In genomic region chr1:82931051-82931450, GRCh38 we compare ENCODE assay signal across 25 cellular contexts.
A peak's percentile ranks its signal among the peaks of the same experiment; 100 is the strongest.
DNase-seq lines count a peak whose midpoint lies in the region; ATAC-seq, FAIRE-seq and TF ChIP-seq lines count a peak whose summit lies in the region.
"Had no signal": no experiment of that assay in that cellular context is flagged by ENCODE, and none has a peak within 500 bp of the region (broad histone marks: within the 10 kb centered on the region; RNA-seq: fewer than 3 reads in every experiment).

No MANE protein-coding gene starts in this region.

- in situ Hi-C loops in HepG2 (cut with HindIII; ENCODE audit: extremely low pct_ligation_motif_present, low pct_unique_long_range_greater_than_20kb) = no loop called here

- TF ChIP-seq CTCF in liver (IDR thresholded peaks at IDR 0.05; ENCODE audit: low read depth, low read length, missing input control) (no peak), HepG2 (CRISPR knock-in tag; IDR thresholded peaks at IDR 0.05) (no peak), right lobe of liver (IDR thresholded peaks at IDR 0.05) (no peak)

- TF ChIP-seq POLR2A in HepG2 (IDR thresholded peaks at IDR 0.05; ENCODE audit: insufficient read depth in 1 of 2, low read depth in 2 of 2, low read length in 2 of 2) = no peak
- TF ChIP-seq POLR2A in right lobe of liver (IDR thresholded peaks at IDR 0.05) = no peak

- ATAC-seq in HepG2 (no peak), right lobe of liver (peak; percentile 65 to 78 (median 70)), GM18870 (IDR thresholded peaks at IDR 0.05; ENCODE audit: unreplicated experiment) (no peak), GM18520 (IDR thresholded peaks at IDR 0.05; ENCODE audit: unreplicated experiment) (no peak)
- ATAC-seq: foreskin keratinocyte; left colon; natural killer cell treated with Interleukin-12 subunit alpha and Interleukin-12 subunit beta and Interleukin-15 and Interleukin-18, amount 100 ng/mL, for 72 hours had no signal

- CTCF ChIA-PET in HepG2 (lab: Yijun Ruan, JAX; ENCODE audit: low intra/inter-chr PET ratio, low total read pairs) = no interaction called here

- H3K27me3 ChIP-seq in liver (ENCODE audit: control insufficient read depth in 4 of 4, insufficient read depth in 4 of 4, low read length in 3 of 4) = no peaks in the 10 kb centered on the region
- no peaks in the 10 kb centered on the region for H3K27me3 ChIP-seq in HepG2 (ENCODE audit: control insufficient read depth in 1 of 2, insufficient read depth in 2 of 2, low read length in 2 of 2)
- no peaks in the 10 kb centered on the region for H3K27me3 ChIP-seq in right lobe of liver
- H3K27me3 ChIP-seq: BE2C, foreskin keratinocyte, Peyer's patch, tibial artery had no signal

- TF ChIP-seq RAD21 in liver (IDR thresholded peaks at IDR 0.05) (no peak), HepG2 (CRISPR knock-in tag; IDR thresholded peaks at IDR 0.05) (no peak)

- no peak overlapping the region for H3K9ac ChIP-seq in liver (ENCODE audit: low read depth in 1 of 2, low read length in 2 of 2)
- no peak overlapping the region for H3K9ac ChIP-seq in HepG2 (ENCODE audit: insufficient read depth, low read depth, low read length)

- peaks cover 0 to 3% (median 0%) of the 10 kb centered on the region in 4 donors for H3K9me3 ChIP-seq in liver (ENCODE audit: control insufficient read depth in 4 of 4, low read length in 3 of 4)
- peaks cover 71% of the 10 kb centered on the region for H3K9me3 ChIP-seq in HepG2 (ENCODE audit: low read length)
- no peaks in the 10 kb centered on the region for H3K9me3 ChIP-seq in right lobe of liver
- H3K9me3 ChIP-seq: BE2C, Peyer's patch, tibial artery had no signal

- H3K36me3 ChIP-seq in liver (ENCODE audit: control insufficient read depth in 4 of 4, insufficient read depth in 3 of 4, low read depth in 1 of 4, low read length in 3 of 4) (no peaks in the 10 kb centered on the region), HepG2 (replicated peaks in 1 of 2; ENCODE audit: control insufficient read depth in 1 of 2, insufficient read depth in 2 of 2, low read length in 2 of 2) (no peaks in the 10 kb centered on the region), right lobe of liver (no peaks in the 10 kb centered on the region)
- H3K36me3 ChIP-seq: BE2C, Peyer's patch, tibial artery had no signal

- H2AFZ ChIP-seq in HepG2 (ENCODE audit: low read length) = no peak overlapping the region

- BruUV-seq in HepG2 (replicated peaks; lab: Mats Ljungman, UMichigan) = no TSS peak

- H3K4me1 ChIP-seq in liver (ENCODE audit: control insufficient read depth in 4 of 4, insufficient read depth in 4 of 4, low read length in 3 of 4) (peaks cover 0 to 2% (median 0%) of the 10 kb centered on the region in 4 donors), HepG2 (ENCODE audit: insufficient read depth, low read length) (no peaks in the 10 kb centered on the region), right lobe of liver (no peaks in the 10 kb centered on the region)
- H3K4me1 ChIP-seq: BE2C, foreskin keratinocyte, Peyer's patch, tibial artery had no signal

- intact Hi-C loops in HepG2 (cut with micrococcal nuclease; ENCODE audit: unreplicated experiment) (no loop called here), right lobe of liver (cut with DNase I) (no loop called here)

- POLR2A ChIA-PET in HepG2 (lab: Yijun Ruan, JAX) = no interaction called here

- no peaks in the 10 kb centered on the region for H4K20me1 ChIP-seq in HepG2 (ENCODE audit: insufficient read depth, low read length)

- H3K27ac ChIP-seq in liver (ENCODE audit: low read depth in 1 of 2, low read length in 2 of 2) (no peak overlapping the region), HepG2 (ENCODE audit: extremely low read length, insufficient read depth, low read length) (no peak overlapping the region), right lobe of liver (no peak overlapping the region)
- H3K27ac ChIP-seq: foreskin keratinocyte, HL-60, Peyer's patch, tibial artery had no signal

- no peak for TF ChIP-seq EP300 in HepG2 (IDR thresholded peaks at IDR 0.05; ENCODE audit: low read depth in 2 of 2, low read length in 2 of 2)
- TF ChIP-seq EP300 in HepG2 (CRISPR knock-in tag; IDR thresholded peaks at IDR 0.05; ENCODE audit: borderline replicate concordance) = no peak

- no peaks in the 10 kb centered on the region for H3K79me2 ChIP-seq in HepG2 (ENCODE audit: insufficient read depth, low read length)

- FAIRE-seq in HepG2 (lab: Jason Lieb, UNC) = no peak

- no peak overlapping the region for H3K4me2 ChIP-seq in HepG2 (ENCODE audit: low read depth, low read length)

- H3K4me3 ChIP-seq in liver (ENCODE audit: low read depth in 1 of 3, low read length in 3 of 3) (no peak overlapping the region), HepG2 (replicated peaks in 1 of 3; ENCODE audit: insufficient read depth in 1 of 3, low read depth in 2 of 3, low read length in 3 of 3) (no peak overlapping the region), right lobe of liver (no peak overlapping the region)
- H3K4me3 ChIP-seq: Peyer's patch, tibial artery had no signal

- DNase-seq in HepG2 (ENCODE audit: low spot score) (no peak), dermis microvascular lymphatic vessel endothelial cell (ENCODE audit: low read depth in 2 of 2) (peak; percentile 23 to 73), right lobe of liver (no peak), SW480 (ENCODE audit: low spot score) (no peak)
- DNase-seq in activated T-cell treated with anti-CD3 and anti-CD28 coated beads, Interleukin-2, amount 50 U/mL, for 48 hours = no peak
- DNase-seq: activated CD4-positive, alpha-beta T cell treated with anti-CD3 and anti-CD28 coated beads, Interleukin-2, amount 10 ng/mL, durations not matched to agents 24 days and 14 days; activated naive CD4-positive, alpha-beta T cell treated with Interleukin-2 at 50 U/mL for 16 hours; BE2C; DND-41; effector CD8-positive, alpha-beta T cell; foreskin keratinocyte; left colon; NCI-H1048; NCI-H187; NCI-H526; Peyer's patch; SIG-M5; stimulated activated CD4-positive, alpha-beta T cell treated with anti-CD3 and anti-CD28 coated beads, Interleukin-2, amount 100 ng/mL, for 24 hours; T1000; tibial artery had no signal

TF ChIP-seq in liver, 16 proteins besides CTCF, POLR2A, EP300 and RAD21 (continues in another document):
- no peak for TF ChIP-seq EGR1 (IDR thresholded peaks at IDR 0.05; ENCODE audit: low read depth in 2 of 2)
- TF ChIP-seq HNF4G (IDR thresholded peaks at IDR 0.05) = no peak
- TF ChIP-seq GABPA (IDR thresholded peaks at IDR 0.05 in 1 of 2, conservative IDR thresholded peaks at IDR 0.05 in 1 of 2) = no peak
- TF ChIP-seq, protein P1, sequence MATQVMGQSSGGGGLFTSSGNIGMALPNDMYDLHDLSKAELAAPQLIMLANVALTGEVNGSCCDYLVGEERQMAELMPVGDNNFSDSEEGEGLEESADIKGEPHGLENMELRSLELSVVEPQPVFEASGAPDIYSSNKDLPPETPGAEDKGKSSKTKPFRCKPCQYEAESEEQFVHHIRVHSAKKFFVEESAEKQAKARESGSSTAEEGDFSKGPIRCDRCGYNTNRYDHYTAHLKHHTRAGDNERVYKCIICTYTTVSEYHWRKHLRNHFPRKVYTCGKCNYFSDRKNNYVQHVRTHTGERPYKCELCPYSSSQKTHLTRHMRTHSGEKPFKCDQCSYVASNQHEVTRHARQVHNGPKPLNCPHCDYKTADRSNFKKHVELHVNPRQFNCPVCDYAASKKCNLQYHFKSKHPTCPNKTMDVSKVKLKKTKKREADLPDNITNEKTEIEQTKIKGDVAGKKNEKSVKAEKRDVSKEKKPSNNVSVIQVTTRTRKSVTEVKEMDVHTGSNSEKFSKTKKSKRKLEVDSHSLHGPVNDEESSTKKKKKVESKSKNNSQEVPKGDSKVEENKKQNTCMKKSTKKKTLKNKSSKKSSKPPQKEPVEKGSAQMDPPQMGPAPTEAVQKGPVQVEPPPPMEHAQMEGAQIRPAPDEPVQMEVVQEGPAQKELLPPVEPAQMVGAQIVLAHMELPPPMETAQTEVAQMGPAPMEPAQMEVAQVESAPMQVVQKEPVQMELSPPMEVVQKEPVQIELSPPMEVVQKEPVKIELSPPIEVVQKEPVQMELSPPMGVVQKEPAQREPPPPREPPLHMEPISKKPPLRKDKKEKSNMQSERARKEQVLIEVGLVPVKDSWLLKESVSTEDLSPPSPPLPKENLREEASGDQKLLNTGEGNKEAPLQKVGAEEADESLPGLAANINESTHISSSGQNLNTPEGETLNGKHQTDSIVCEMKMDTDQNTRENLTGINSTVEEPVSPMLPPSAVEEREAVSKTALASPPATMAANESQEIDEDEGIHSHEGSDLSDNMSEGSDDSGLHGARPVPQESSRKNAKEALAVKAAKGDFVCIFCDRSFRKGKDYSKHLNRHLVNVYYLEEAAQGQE (IDR thresholded peaks at IDR 0.05) = no peak

TF ChIP-seq in HepG2, 621 proteins besides CTCF, POLR2A, EP300 and RAD21:
- no peak for TF ChIP-seq ZNF282 (IDR thresholded peaks at IDR 0.05; ENCODE audit: partially characterized antibody)
- TF ChIP-seq THAP9 (CRISPR knock-in tag; IDR thresholded peaks at IDR 0.05; ENCODE audit: borderline replicate concordance) = no peak
- TF ChIP-seq ZNF878 (CRISPR knock-in tag; IDR thresholded peaks at IDR 0.05) = no peak
- no peak for TF ChIP-seq YY1 (IDR thresholded peaks at IDR 0.05; ENCODE audit: insufficient read depth, insufficient replicate concordance, low read depth, low read length)
- no peak for TF ChIP-seq HES4 (CRISPR knock-in tag; IDR thresholded peaks at IDR 0.05; ENCODE audit: borderline replicate concordance)

Comparison
In these comparisons a context has a peak if more than half of its experiments do, and no peak if none do; other contexts are left out.
1. ATAC-seq: peak in right lobe of liver (4 of 4); none in HepG2 (single experiment), GM18870 (single experiment) and GM18520 (single experiment).
2. DNase-seq: peak in dermis microvascular lymphatic vessel endothelial cell (2 of 2); none in HepG2 (single experiment), right lobe of liver (0 of 3), SW480 (single experiment) and activated T-cell treated with anti-CD3 and anti-CD28 coated beads, Interleukin-2, amount 50 U/mL, for 48 hours (0 of 2).